Comparison of ENCODE assay signal across 27 cellular contexts in genomic region chr14:71610797-71611196, GRCh38.
DNase-seq lines count a peak whose midpoint lies in the region; TF ChIP-seq lines count a peak whose summit lies in the region.
"Had no signal": no experiment of that assay in that cellular context is flagged by ENCODE, and none has a peak within 500 bp of the region (broad histone marks: within the 10 kb centered on the region; RNA-seq: fewer than 3 reads in every experiment).

No MANE protein-coding gene starts in this region.

- peaks cover 85% of the 10 kb centered on the region for H3K79me2 ChIP-seq in smooth muscle cell (ENCODE audit: low read depth)

- peaks cover 23% of the 10 kb centered on the region for H3K4me1 Mint-ChIP-seq in activated T-helper 2 cell treated with anti-CD3 and anti-CD28 coated beads, Interferon-gamma antibody, Interleukin-2, Interleukin-4, amounts not matched to agents 10 μg/mL and 5 μg/mL and 100 μg/mL, durations not matched to agents 14 hours and 24 hours and 36 hours (ENCODE audit: low read depth)

- intact Hi-C loops in activated T-helper 2 cell treated with anti-CD3 and anti-CD28 coated beads, Interferon-gamma antibody, Interleukin-2, Interleukin-4, amounts not matched to agents 10 μg/mL and 5 μg/mL and 100 μg/mL, durations not matched to agents 14 hours and 24 hours and 36 hours (cut with micrococcal nuclease), result no loop called here

- WGBS in smooth muscle cell (ENCODE audit: low lambda C conversion rate), result 71% methylated on average over 1 of the region's 1 CpG

- H3K9me3 Mint-ChIP-seq in activated T-helper 2 cell treated with anti-CD3 and anti-CD28 coated beads, Interferon-gamma antibody, Interleukin-2, Interleukin-4, amounts not matched to agents 10 μg/mL and 5 μg/mL and 100 μg/mL, durations not matched to agents 14 hours and 24 hours and 36 hours, result peaks cover 4% of the 10 kb centered on the region
- H3K9me3 Mint-ChIP-seq: activated naive CD4-positive, alpha-beta T cell treated with anti-CD3 and anti-CD28 coated beads, Interleukin-2, amount 50 U/mL, for 24 hours; activated T-helper 1 cell treated with anti-CD3 and anti-CD28 coated beads, Interleukin-12 subunit alpha, Interleukin-12 subunit beta, Interleukin-2, Interleukin-4 antibody, amounts not matched to agents 30 ng/mL and 10 ng/mL and 1 ng/mL, durations not matched to agents 14 hours and 24 hours and 36 hours; CD8-positive, alpha-beta memory T cell; endodermal cell; immature natural killer cell had no signal

- H3K4me1 ChIP-seq in smooth muscle cell (ENCODE audit: low read depth), result peaks cover 10% of the 10 kb centered on the region
- H3K4me1 ChIP-seq: gastrocnemius medialis had no signal

- peak overlapping the region; percentile 35 for H3K4me3 ChIP-seq in SK-N-MC
- no peak overlapping the region for H3K4me3 ChIP-seq in smooth muscle cell
- H3K4me3 ChIP-seq: cardiac muscle cell, coronary artery, esophagus muscularis mucosa, gastrocnemius medialis, GM12878, hepatocyte, left ventricle myocardium inferior, MG63, skin epidermis had no signal

- H3K9ac ChIP-seq in SK-N-MC (ENCODE audit: insufficient read length), result no peak overlapping the region
- no peak overlapping the region for H3K9ac ChIP-seq in smooth muscle cell (ENCODE audit: low read depth)

- H3K27ac Mint-ChIP-seq in activated T-helper 2 cell treated with anti-CD3 and anti-CD28 coated beads, Interferon-gamma antibody, Interleukin-2, Interleukin-4, amounts not matched to agents 10 μg/mL and 5 μg/mL and 100 μg/mL, durations not matched to agents 14 hours and 24 hours and 36 hours, result no peak overlapping the region
- H3K27ac Mint-ChIP-seq: activated naive CD4-positive, alpha-beta T cell treated with anti-CD3 and anti-CD28 coated beads, Interleukin-2, amount 50 U/mL, for 24 hours; activated T-helper 1 cell treated with anti-CD3 and anti-CD28 coated beads, Interleukin-12 subunit alpha, Interleukin-12 subunit beta, Interleukin-2, Interleukin-4 antibody, amounts not matched to agents 30 ng/mL and 10 ng/mL and 1 ng/mL, durations not matched to agents 14 hours and 24 hours and 36 hours; CD8-positive, alpha-beta memory T cell; endodermal cell; naive thymus-derived CD4-positive, alpha-beta T cell had no signal

- H3F3A ChIP-seq in smooth muscle cell (ENCODE audit: low read depth), result peaks cover 6% of the 10 kb centered on the region

- no peaks in the 10 kb centered on the region for H3K27me3 ChIP-seq in smooth muscle cell (ENCODE audit: low read depth)
- H3K27me3 ChIP-seq: cardiac muscle cell, esophagus muscularis mucosa, gastrocnemius medialis, hepatocyte, MG63 had no signal

- peaks cover 34% of the 10 kb centered on the region for H3K36me3 Mint-ChIP-seq in activated T-helper 2 cell treated with anti-CD3 and anti-CD28 coated beads, Interferon-gamma antibody, Interleukin-2, Interleukin-4, amounts not matched to agents 10 μg/mL and 5 μg/mL and 100 μg/mL, durations not matched to agents 14 hours and 24 hours and 36 hours (ENCODE audit: low read depth)
- H3K36me3 Mint-ChIP-seq: immature natural killer cell had no signal

- H3K9me3 ChIP-seq in SK-N-MC (ENCODE audit: low read depth, low read length), result no peaks in the 10 kb centered on the region
- H3K9me3 ChIP-seq in smooth muscle cell (replicated peaks; ENCODE audit: low read depth), result no peaks in the 10 kb centered on the region
- H3K9me3 ChIP-seq: esophagus muscularis mucosa, gastrocnemius medialis, MG63 had no signal

- no peak overlapping the region for H3K4me3 Mint-ChIP-seq in activated T-helper 2 cell treated with anti-CD3 and anti-CD28 coated beads, Interferon-gamma antibody, Interleukin-2, Interleukin-4, amounts not matched to agents 10 μg/mL and 5 μg/mL and 100 μg/mL, durations not matched to agents 14 hours and 24 hours and 36 hours (ENCODE audit: low read depth)
- H3K4me3 Mint-ChIP-seq: activated naive CD4-positive, alpha-beta T cell treated with anti-CD3 and anti-CD28 coated beads, Interleukin-2, amount 50 U/mL, for 24 hours; activated T-helper 1 cell treated with anti-CD3 and anti-CD28 coated beads, Interleukin-12 subunit alpha, Interleukin-12 subunit beta, Interleukin-2, Interleukin-4 antibody, amounts not matched to agents 30 ng/mL and 10 ng/mL and 1 ng/mL, durations not matched to agents 14 hours and 24 hours and 36 hours; CD8-positive, alpha-beta memory T cell; endodermal cell; immature natural killer cell; naive thymus-derived CD4-positive, alpha-beta T cell had no signal

- H3K27ac ChIP-seq in SK-N-MC (peak overlapping the region; percentile 65), smooth muscle cell (ENCODE audit: low read depth) (peak overlapping the region; percentile 8)
- H3K27ac ChIP-seq: cardiac muscle cell, coronary artery, esophagus muscularis mucosa, gastrocnemius medialis, hepatocyte, left ventricle myocardium inferior, skin epidermis had no signal

- H2AFZ ChIP-seq in smooth muscle cell (ENCODE audit: low read depth), result no peak overlapping the region
- H2AFZ ChIP-seq: hepatocyte had no signal

- no peaks in the 10 kb centered on the region for H3K27me3 Mint-ChIP-seq in activated T-helper 2 cell treated with anti-CD3 and anti-CD28 coated beads, Interferon-gamma antibody, Interleukin-2, Interleukin-4, amounts not matched to agents 10 μg/mL and 5 μg/mL and 100 μg/mL, durations not matched to agents 14 hours and 24 hours and 36 hours (ENCODE audit: low read depth)
- H3K27me3 Mint-ChIP-seq: activated naive CD4-positive, alpha-beta T cell treated with anti-CD3 and anti-CD28 coated beads, Interleukin-2, amount 50 U/mL, for 24 hours; CD8-positive, alpha-beta memory T cell; naive thymus-derived CD4-positive, alpha-beta T cell had no signal

- TF ChIP-seq CTCF in smooth muscle cell (IDR thresholded peaks at IDR 0.05; ENCODE audit: borderline replicate concordance, insufficient read depth, poor library complexity, severe bottlenecking), result no peak

- H4K20me1 ChIP-seq in smooth muscle cell (ENCODE audit: low read depth), result peaks cover 31% of the 10 kb centered on the region

- peak; percentile 17 for DNase-seq in NCI-H2227 (lab: John Stamatoyannopoulos, UW; ENCODE audit: unreplicated experiment)
- no peak for DNase-seq in NCI-H2227 treated with DMSO at 0.1 percent for 48 hours (lab: John Stamatoyannopoulos, UW)
- peak in 2 of 3 experiments; percentile 42 to 76 for DNase-seq in NCI-H1417 (lab: John Stamatoyannopoulos, UW)
- no peak for DNase-seq in SK-N-MC (ENCODE audit: low read depth, low spot score)
- no peak for DNase-seq in smooth muscle cell (lab: John Stamatoyannopoulos, UW; ENCODE audit: unreplicated experiment)
- no peak for DNase-seq in effector CD8-positive, alpha-beta T cell (lab: John Stamatoyannopoulos, UW)
- no peak for DNase-seq in GOT3 (lab: John Stamatoyannopoulos, UW)
- no peak for DNase-seq in activated T-helper 2 cell treated with anti-CD3 and anti-CD28 coated beads, Interferon-gamma antibody, Interleukin-2, Interleukin-4, amounts not matched to agents 10 μg/mL and 5 μg/mL and 100 μg/mL, durations not matched to agents 14 hours and 24 hours and 36 hours (ENCODE audit: low spot score)
- DNase-seq: aorta; CD8-positive, alpha-beta memory T cell; endodermal cell; gastrocnemius medialis; immature natural killer cell; left ventricle myocardium inferior; MG63; naive thymus-derived CD4-positive, alpha-beta T cell; NCI-H1930; nucleus accumbens; RPMI8226 had no signal

- H3K36me3 ChIP-seq in SK-N-MC (ENCODE audit: insufficient read depth, low read length) (no peaks in the 10 kb centered on the region; the same call in 1 of the 2 replicates), smooth muscle cell (ENCODE audit: low read depth) (no peaks in the 10 kb centered on the region)
- H3K36me3 ChIP-seq: cardiac muscle cell, esophagus muscularis mucosa, gastrocnemius medialis, left ventricle myocardium inferior, MG63 had no signal

- H3K4me2 ChIP-seq in smooth muscle cell, result peak overlapping the region; percentile 25
- H3K4me2 ChIP-seq: hepatocyte had no signal

Comparison
In these comparisons a context has a peak if more than half of its experiments do, and no peak if none do; other contexts are left out.
1. DNase-seq: peak in NCI-H2227 (single experiment) and NCI-H1417 (2 of 3); none in NCI-H2227 treated with DMSO at 0.1 percent for 48 hours (single experiment), SK-N-MC (single experiment), smooth muscle cell (single experiment), effector CD8-positive, alpha-beta T cell (single experiment), GOT3 (single experiment) and activated T-helper 2 cell treated with anti-CD3 and anti-CD28 coated beads, Interferon-gamma antibody, Interleukin-2, Interleukin-4, amounts not matched to agents 10 μg/mL and 5 μg/mL and 100 μg/mL, durations not matched to agents 14 hours and 24 hours and 36 hours (single experiment).